11 cellular contexts compared by ENCODE assay signal in the genomic region with DNA sequence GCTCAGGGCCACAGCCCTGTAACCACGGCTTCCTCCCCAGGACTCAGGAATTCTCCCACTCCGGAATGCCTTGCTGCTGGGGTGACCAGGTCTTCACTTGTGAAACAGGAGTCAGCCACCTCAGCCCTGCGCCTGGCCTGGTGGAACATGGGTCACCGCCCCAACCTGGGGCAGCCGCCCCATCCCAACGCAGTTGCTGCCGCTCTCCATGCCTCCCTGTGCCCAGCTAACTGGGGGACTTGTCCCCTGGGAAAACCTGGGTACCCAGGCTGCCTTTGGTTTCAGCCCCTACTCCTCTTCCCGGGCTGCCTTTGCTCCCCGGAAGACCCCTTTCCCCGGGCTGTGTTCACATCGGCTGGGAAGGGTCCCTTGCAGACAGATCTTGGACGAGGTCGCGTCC. TPM values are rescaled to one million over a fixed set of nuclear protein-coding genes. Genes with fewer than 3 reads are reported as not detected.
DNase-seq lines count a peak whose midpoint lies in the region; ATAC-seq and TF ChIP-seq lines count a peak whose summit lies in the region.
"Not testable (repeated sequence)": the region's sequence is repeated elsewhere in the genome, so short reads cannot be mapped to it uniquely, and the experiment has no call there.
"Had no signal": no experiment of that assay in that cellular context is flagged by ENCODE, and none has a peak within 500 bp of the region (broad histone marks: within the 10 kb centered on the region; RNA-seq: fewer than 3 reads in every experiment).

No MANE protein-coding gene starts in this region.

- H3K27me3 Mint-ChIP-seq in Calu3 (ENCODE audit: unreplicated experiment); endodermal cell (ENCODE audit: insufficient read depth): not testable (repeated sequence)

- DNase-seq in Calu3 (peak; percentile 31), NCI-H226 (peak; percentile 1), amniotic epithelial cell (ENCODE audit: low read depth) (peak; percentile 5), endodermal cell (peak; percentile 50), right cardiac atrium (peak in 2 of 3 donors; percentile 27 to 34)

- peak overlapping the region; percentile 29 for H3K27ac Mint-ChIP-seq in Calu3 (ENCODE audit: unreplicated experiment)
- not testable (repeated sequence) for H3K27ac Mint-ChIP-seq in endodermal cell

- H3K27ac ChIP-seq in endodermal cell (ENCODE audit: low read depth, low read length); right cardiac atrium (ENCODE audit: low read length): not testable (repeated sequence)
- H3K27ac ChIP-seq in mesodermal cell (ENCODE audit: low read depth, low read length, severe bottlenecking) = peak overlapping the region; percentile 93

- H3K9me3 ChIP-seq in endodermal cell (ENCODE audit: control insufficient read depth, low read length); right cardiac atrium (ENCODE audit: control insufficient read depth, low read length); mesodermal cell (ENCODE audit: control insufficient read depth, low read length); skeletal muscle satellite cell (replicated peaks; ENCODE audit: low read length): not testable (repeated sequence)

- not testable (repeated sequence) for H3K36me3 ChIP-seq in endodermal cell (ENCODE audit: control insufficient read depth, insufficient read depth, low read length); mesodermal cell (ENCODE audit: control insufficient read depth, insufficient read depth, low read length); skeletal muscle satellite cell (ENCODE audit: insufficient read depth, low read length)

- H3K9me3 Mint-ChIP-seq in Calu3 (ENCODE audit: low read depth, unreplicated experiment); endodermal cell: not testable (repeated sequence)

- ATAC-seq in right cardiac atrium = peak; percentile 11 to 20

- H3K4me3 Mint-ChIP-seq in Calu3 (ENCODE audit: low read depth, unreplicated experiment) = peak overlapping the region; percentile 67
- H3K4me3 Mint-ChIP-seq in endodermal cell = not testable (repeated sequence)

- not testable (repeated sequence) for H3K4me1 ChIP-seq in endodermal cell (ENCODE audit: control insufficient read depth, insufficient read depth, low read length); right cardiac atrium (ENCODE audit: control insufficient read depth, insufficient read depth, low read length); mesodermal cell (ENCODE audit: control insufficient read depth, insufficient read depth, low read length, poor library complexity, severe bottlenecking); skeletal muscle satellite cell (ENCODE audit: control insufficient read depth, insufficient read depth, low read length)

- peak overlapping the region; percentile 59 for H3K4me2 ChIP-seq in skeletal muscle satellite cell (ENCODE audit: low read length)

- intact Hi-C loops in Calu3 (cut with micrococcal nuclease; ENCODE audit: unreplicated experiment); right cardiac atrium (cut with DNase I): not testable (repeated sequence)

- H3K4me1 Mint-ChIP-seq in Calu3 (ENCODE audit: low read depth, unreplicated experiment) (peaks cover 47% of the 10 kb centered on the region), endodermal cell (peaks cover 11% of the 10 kb centered on the region)

- 67% methylated on average over 8 of the region's 14 CpGs; no CpG with 5 or more reads in 1 of the 2 experiments for WGBS in endodermal cell (ENCODE audit: insufficient coverage in 1 of 2, insufficient read length in 1 of 2), 2 experiments
- 65% methylated on average over 6 of the region's 14 CpGs for WGBS in right cardiac atrium
- WGBS in mesodermal cell (ENCODE audit: insufficient coverage in 2 of 2), 2 experiments = 80% methylated on average over 3 of the region's 14 CpGs; no CpG with 5 or more reads in 1 of the 2 experiments

- peaks cover 13% of the 10 kb centered on the region for H3K36me3 Mint-ChIP-seq in Calu3 (ENCODE audit: insufficient read depth, unreplicated experiment)
- H3K36me3 Mint-ChIP-seq in endodermal cell (ENCODE audit: low read depth) = not testable (repeated sequence)

- CTCF ChIA-PET in Calu3 (lab: Charles Lee) = not testable (repeated sequence)

- not testable (repeated sequence) for H3K4me3 ChIP-seq in endodermal cell (ENCODE audit: low read length); right cardiac atrium (ENCODE audit: low read length); mesodermal cell (ENCODE audit: extremely low read depth, insufficient read depth, low read length, poor library complexity, severe bottlenecking); skeletal muscle satellite cell (ENCODE audit: low read length)

- TF ChIP-seq CTCF in Calu3 (IDR thresholded peaks at IDR 0.05; ENCODE audit: unreplicated experiment); endodermal cell (conservative IDR thresholded peaks at IDR 0.05): not testable (repeated sequence)

- BruUV-seq in Calu3 (replicated peaks; lab: Mats Ljungman, UMichigan) = not testable (repeated sequence)

- not testable (repeated sequence) for H3K27me3 ChIP-seq in endodermal cell (ENCODE audit: control insufficient read depth, insufficient read depth, low read length, poor library complexity, severe bottlenecking); right cardiac atrium (ENCODE audit: control insufficient read depth, insufficient read depth); skeletal muscle satellite cell (ENCODE audit: control insufficient read depth, insufficient read depth, low read length)

- H3K9ac ChIP-seq in endodermal cell (ENCODE audit: extremely low read depth, low read length, poor library complexity, severe bottlenecking); skeletal muscle satellite cell (ENCODE audit: low read depth, low read length): not testable (repeated sequence)

RNA-seq across cellular contexts. Expression of a gene that starts 22.2 kb away (rescaled TPM):
- total RNA-seq in Calu3 (2022) = 0.56 and 0.57 TPM in 2 replicates
- not detected for total RNA-seq in endodermal cell
- polyA plus RNA-seq in endodermal cell (2013, experiment 1 of 2) = not detected
- polyA plus RNA-seq in endodermal cell (2013, experiment 2 of 2) = 0.29 TPM
- total RNA-seq in right cardiac atrium = 1 to 10 TPM in 2 of 4 donors, under 1 TPM in 2; 0.41 to 1.6 (median 0.90) TPM
- 0.16 TPM for polyA plus RNA-seq in right cardiac atrium
- polyA plus RNA-seq in mesodermal cell (2013, experiment 1 of 2) = 2.2 TPM
- 4.2 TPM for polyA plus RNA-seq in mesodermal cell (2013, experiment 2 of 2)
- total RNA-seq in skeletal muscle satellite cell (2012; rRNA removed) = not detected in 2 replicates
- total RNA-seq: CD4-positive, alpha-beta memory T cell; NCI-H460; osteocyte; Peyer's patch had no signal
- polyA plus RNA-seq: CD4-positive, alpha-beta memory T cell had no signal
